In genomic region chr10:126324826-126325225, GRCh38 we compare ENCODE assay signal across 1 cellular context.
TF ChIP-seq lines count a peak whose summit lies in the region.

No MANE protein-coding gene starts in this region.

TF ChIP-seq in GM23338, 12 proteins besides CTCF, POLR2A, EP300 and RAD21 (continued from another document):
- TF ChIP-seq ZNF462 (CRISPR knock-in tag; IDR thresholded peaks at IDR 0.05), result no peak
- no peak for TF ChIP-seq EZH2 (IDR thresholded peaks at IDR 0.05; ENCODE audit: low read depth, unreplicated experiment)
